ENCODE assay signal across 1 cellular context in genomic region chr1:45205910-45206721, GRCh38.
TF ChIP-seq lines count a peak whose summit lies in the region.

ZSWIM5 (minus strand) TSS chr1:45206605; CDS start chr1:45206350, 255 bp downstream.

TF ChIP-seq in HepG2, 621 proteins besides CTCF, POLR2A, EP300 and RAD21 (continued from another document and continues in another):
- TF ChIP-seq, protein P1, sequence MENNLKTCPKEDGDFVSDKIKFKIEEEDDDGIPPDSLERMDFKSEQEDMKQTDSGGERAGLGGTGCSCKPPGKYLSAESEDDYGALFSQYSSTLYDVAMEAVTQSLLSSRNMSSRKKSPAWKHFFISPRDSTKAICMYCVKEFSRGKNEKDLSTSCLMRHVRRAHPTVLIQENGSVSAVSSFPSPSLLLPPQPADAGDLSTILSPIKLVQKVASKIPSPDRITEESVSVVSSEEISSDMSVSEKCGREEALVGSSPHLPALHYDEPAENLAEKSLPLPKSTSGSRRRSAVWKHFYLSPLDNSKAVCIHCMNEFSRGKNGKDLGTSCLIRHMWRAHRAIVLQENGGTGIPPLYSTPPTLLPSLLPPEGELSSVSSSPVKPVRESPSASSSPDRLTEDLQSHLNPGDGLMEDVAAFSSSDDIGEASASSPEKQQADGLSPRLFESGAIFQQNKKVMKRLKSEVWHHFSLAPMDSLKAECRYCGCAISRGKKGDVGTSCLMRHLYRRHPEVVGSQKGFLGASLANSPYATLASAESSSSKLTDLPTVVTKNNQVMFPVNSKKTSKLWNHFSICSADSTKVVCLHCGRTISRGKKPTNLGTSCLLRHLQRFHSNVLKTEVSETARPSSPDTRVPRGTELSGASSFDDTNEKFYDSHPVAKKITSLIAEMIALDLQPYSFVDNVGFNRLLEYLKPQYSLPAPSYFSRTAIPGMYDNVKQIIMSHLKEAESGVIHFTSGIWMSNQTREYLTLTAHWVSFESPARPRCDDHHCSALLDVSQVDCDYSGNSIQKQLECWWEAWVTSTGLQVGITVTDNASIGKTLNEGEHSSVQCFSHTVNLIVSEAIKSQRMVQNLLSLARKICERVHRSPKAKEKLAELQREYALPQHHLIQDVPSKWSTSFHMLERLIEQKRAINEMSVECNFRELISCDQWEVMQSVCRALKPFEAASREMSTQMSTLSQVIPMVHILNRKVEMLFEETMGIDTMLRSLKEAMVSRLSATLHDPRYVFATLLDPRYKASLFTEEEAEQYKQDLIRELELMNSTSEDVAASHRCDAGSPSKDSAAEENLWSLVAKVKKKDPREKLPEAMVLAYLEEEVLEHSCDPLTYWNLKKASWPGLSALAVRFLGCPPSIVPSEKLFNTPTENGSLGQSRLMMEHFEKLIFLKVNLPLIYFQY (CRISPR knock-in tag; IDR thresholded peaks at IDR 0.05; ENCODE audit: borderline replicate concordance), result no peak
- TF ChIP-seq RCOR2 (CRISPR knock-in tag; IDR thresholded peaks at IDR 0.05) (no peak), CENPT (CRISPR knock-in tag; IDR thresholded peaks at IDR 0.05; ENCODE audit: low read depth) (no peak), ZNF562 (CRISPR knock-in tag; IDR thresholded peaks at IDR 0.05; ENCODE audit: borderline replicate concordance) (no peak), JUN (CRISPR knock-in tag; IDR thresholded peaks at IDR 0.05) (no peak), YY1 (IDR thresholded peaks at IDR 0.05; ENCODE audit: insufficient read depth, insufficient replicate concordance, low read depth, low read length) (peak; percentile 93), ZNF850 (CRISPR knock-in tag; conservative IDR thresholded peaks at IDR 0.05) (no peak), ZNF800 (CRISPR knock-in tag; IDR thresholded peaks at IDR 0.05) (no peak), GATAD1 (CRISPR knock-in tag; IDR thresholded peaks at IDR 0.05) (0 out of 2 replicates have a peak, but pooled peaks have one; percentile 42), FOXO4 (CRISPR knock-in tag; conservative IDR thresholded peaks at IDR 0.05) (no peak), ZNF567 (CRISPR knock-in tag; IDR thresholded peaks at IDR 0.05; ENCODE audit: borderline replicate concordance) (no peak), CREM (IDR thresholded peaks at IDR 0.05) (no peak), CREM (CRISPR knock-in tag; IDR thresholded peaks at IDR 0.05) (no peak), KLF6 (CRISPR knock-in tag; IDR thresholded peaks at IDR 0.05) (no peak; the same call in 1 of the 2 replicates), TCF12 (IDR thresholded peaks at IDR 0.05) (no peak), TCF12 (CRISPR knock-in tag; IDR thresholded peaks at IDR 0.05) (0 out of 2 replicates have a peak, but pooled peaks have one; percentile 43), ZNF160 (CRISPR knock-in tag; IDR thresholded peaks at IDR 0.05) (peak; percentile 66; the same call in 1 of the 2 replicates), ZNF468 (CRISPR knock-in tag; IDR thresholded peaks at IDR 0.05) (no peak), ATM (IDR thresholded peaks at IDR 0.05; ENCODE audit: borderline replicate concordance) (no peak), ZNF672 (CRISPR knock-in tag; IDR thresholded peaks at IDR 0.05) (0 out of 2 replicates have a peak, but pooled peaks have one; percentile 35), ELF1 (CRISPR knock-in tag; IDR thresholded peaks at IDR 0.05) (peak; percentile 23; the same call in 1 of the 2 replicates), HMG20A (CRISPR knock-in tag; IDR thresholded peaks at IDR 0.05; ENCODE audit: borderline replicate concordance) (no peak), ZFP36L1 (CRISPR knock-in tag; IDR thresholded peaks at IDR 0.05) (no peak), ZBTB40 (IDR thresholded peaks at IDR 0.05) (no peak), ZBTB40 (CRISPR knock-in tag; IDR thresholded peaks at IDR 0.05) (peak; percentile 62; the same call in 1 of the 2 replicates), ZNF12 (CRISPR knock-in tag; IDR thresholded peaks at IDR 0.05) (no peak), SP4 (CRISPR knock-in tag; IDR thresholded peaks at IDR 0.05) (0 out of 2 replicates have a peak, but pooled peaks have one; percentile 29), GATAD2A (CRISPR knock-in tag; IDR thresholded peaks at IDR 0.05) (peak; percentile 26; the same call in 1 of the 2 replicates), ZBTB25 (CRISPR knock-in tag; IDR thresholded peaks at IDR 0.05) (no peak), ZFP41 (CRISPR knock-in tag; IDR thresholded peaks at IDR 0.05; ENCODE audit: borderline replicate concordance) (no peak), SETDB1 (CRISPR knock-in tag; IDR thresholded peaks at IDR 0.05; ENCODE audit: borderline replicate concordance) (no peak), MEF2D (CRISPR knock-in tag; IDR thresholded peaks at IDR 0.05) (no peak), KLF9 (CRISPR knock-in tag; IDR thresholded peaks at IDR 0.05; ENCODE audit: low read depth) (0 out of 2 replicates have a peak, but pooled peaks have one; percentile 40), TRIM22 (IDR thresholded peaks at IDR 0.05) (no peak), KMT2A (CRISPR knock-in tag; IDR thresholded peaks at IDR 0.05) (peak; percentile 89), CBX5 (CRISPR knock-in tag; IDR thresholded peaks at IDR 0.05; ENCODE audit: borderline replicate concordance) (no peak), NR1H2 (CRISPR knock-in tag; IDR thresholded peaks at IDR 0.05; ENCODE audit: borderline replicate concordance, low read depth) (no peak), ZNF572 (CRISPR knock-in tag; IDR thresholded peaks at IDR 0.05) (no peak), RAD51 (IDR thresholded peaks at IDR 0.05; ENCODE audit: borderline replicate concordance) (no peak)
- TF ChIP-seq, protein P2, sequence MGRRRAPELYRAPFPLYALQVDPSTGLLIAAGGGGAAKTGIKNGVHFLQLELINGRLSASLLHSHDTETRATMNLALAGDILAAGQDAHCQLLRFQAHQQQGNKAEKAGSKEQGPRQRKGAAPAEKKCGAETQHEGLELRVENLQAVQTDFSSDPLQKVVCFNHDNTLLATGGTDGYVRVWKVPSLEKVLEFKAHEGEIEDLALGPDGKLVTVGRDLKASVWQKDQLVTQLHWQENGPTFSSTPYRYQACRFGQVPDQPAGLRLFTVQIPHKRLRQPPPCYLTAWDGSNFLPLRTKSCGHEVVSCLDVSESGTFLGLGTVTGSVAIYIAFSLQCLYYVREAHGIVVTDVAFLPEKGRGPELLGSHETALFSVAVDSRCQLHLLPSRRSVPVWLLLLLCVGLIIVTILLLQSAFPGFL (CRISPR knock-in tag; IDR thresholded peaks at IDR 0.05), result no peak
- TF ChIP-seq, protein P3, sequence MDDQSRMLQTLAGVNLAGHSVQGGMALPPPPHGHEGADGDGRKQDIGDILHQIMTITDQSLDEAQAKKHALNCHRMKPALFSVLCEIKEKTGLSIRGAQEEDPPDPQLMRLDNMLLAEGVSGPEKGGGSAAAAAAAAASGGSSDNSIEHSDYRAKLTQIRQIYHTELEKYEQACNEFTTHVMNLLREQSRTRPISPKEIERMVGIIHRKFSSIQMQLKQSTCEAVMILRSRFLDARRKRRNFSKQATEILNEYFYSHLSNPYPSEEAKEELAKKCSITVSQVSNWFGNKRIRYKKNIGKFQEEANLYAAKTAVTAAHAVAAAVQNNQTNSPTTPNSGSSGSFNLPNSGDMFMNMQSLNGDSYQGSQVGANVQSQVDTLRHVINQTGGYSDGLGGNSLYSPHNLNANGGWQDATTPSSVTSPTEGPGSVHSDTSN (CRISPR knock-in tag; IDR thresholded peaks at IDR 0.05; ENCODE audit: borderline replicate concordance), result no peak
